ENCODE assay signal across 10 cellular contexts in genomic region chr22:45934659-45935341, GRCh38. TPM values are rescaled to one million over a fixed set of nuclear protein-coding genes. Genes with fewer than 3 reads are reported as not detected.
A peak's percentile ranks its signal among the peaks of the same experiment; 100 is the strongest.
DNase-seq lines count a peak whose midpoint lies in the region; ATAC-seq and TF ChIP-seq lines count a peak whose summit lies in the region.
"Had no signal": no experiment of that assay in that cellular context is flagged by ENCODE, and none has a peak within 500 bp of the region (broad histone marks: within the 10 kb centered on the region; RNA-seq: fewer than 3 reads in every experiment).

No MANE protein-coding gene starts in this region.

- H3K36me3 ChIP-seq in BE2C = no peaks in the 10 kb centered on the region
- H3K36me3 ChIP-seq: spleen had no signal

- CTCF ChIA-PET in activated CD8-positive, alpha-beta memory T cell treated with anti-CD3 and anti-CD28 coated beads, Interleukin-2, amount 10 ng/mL, durations not matched to agents 7 days and 5 days (lab: Charles Lee) = no interaction called here

- ATAC-seq in activated CD8-positive, alpha-beta memory T cell treated with anti-CD3 and anti-CD28 coated beads, Interleukin-2, amount 10 ng/mL, durations not matched to agents 7 days and 5 days = no peak

- peaks cover 31% of the 10 kb centered on the region for H3K4me1 ChIP-seq in BE2C
- H3K4me1 ChIP-seq: spleen had no signal

- H3K9me3 ChIP-seq in BE2C = no peaks in the 10 kb centered on the region

- DNase-seq in BE2C = peak; percentile 73
- DNase-seq in HT-29 (ENCODE audit: low spot score) = peak; percentile 73
- DNase-seq in astrocyte of the spinal cord (ENCODE audit: low read depth, low spot score) = peak; percentile 92
- DNase-seq in lung microvascular endothelial cell (ENCODE audit: low read depth in 2 of 2) = peak; percentile 14 to 19
- DNase-seq in T-helper 2 cell treated with Interferon-gamma antibody and Interleukin-4, amounts not matched to agents 5 μg/mL and 100 μg/mL, for 36 hours (ENCODE audit: low spot score) = no peak
- DNase-seq in NCI-H187 (lab: John Stamatoyannopoulos, UW) = no peak
- no peak for DNase-seq in SK-N-DZ (ENCODE audit: low spot score)
- DNase-seq in activated CD8-positive, alpha-beta memory T cell treated with anti-CD3 and anti-CD28 coated beads, Interleukin-2, amount 10 ng/mL, durations not matched to agents 7 days and 5 days = no peak
- DNase-seq: activated T-cell treated with anti-CD3 and anti-CD28 coated beads, Interleukin-2, amount 50 U/mL, for 48 hours; spleen had no signal

- H3K27ac Mint-ChIP-seq in T-helper 2 cell treated with Interferon-gamma antibody and Interleukin-4, amounts not matched to agents 5 μg/mL and 100 μg/mL, for 36 hours = no peak overlapping the region
- no peak overlapping the region for H3K27ac Mint-ChIP-seq in activated CD8-positive, alpha-beta memory T cell treated with anti-CD3 and anti-CD28 coated beads, Interleukin-2, amount 10 ng/mL, durations not matched to agents 7 days and 5 days

- H3K27me3 Mint-ChIP-seq in T-helper 2 cell treated with Interferon-gamma antibody and Interleukin-4, amounts not matched to agents 5 μg/mL and 100 μg/mL, for 36 hours (ENCODE audit: low read depth) = peaks cover 2% of the 10 kb centered on the region
- H3K27me3 Mint-ChIP-seq in activated CD8-positive, alpha-beta memory T cell treated with anti-CD3 and anti-CD28 coated beads, Interleukin-2, amount 10 ng/mL, durations not matched to agents 7 days and 5 days = peaks cover 2% of the 10 kb centered on the region

- H3K9me3 Mint-ChIP-seq in T-helper 2 cell treated with Interferon-gamma antibody and Interleukin-4, amounts not matched to agents 5 μg/mL and 100 μg/mL, for 36 hours = no peaks in the 10 kb centered on the region
- H3K9me3 Mint-ChIP-seq in activated CD8-positive, alpha-beta memory T cell treated with anti-CD3 and anti-CD28 coated beads, Interleukin-2, amount 10 ng/mL, durations not matched to agents 7 days and 5 days (ENCODE audit: low read depth) = peaks cover 1% of the 10 kb centered on the region

- no peak for TF ChIP-seq CTCF in BE2C (IDR thresholded peaks at IDR 0.05; ENCODE audit: low read depth, low read length)
- no peak for TF ChIP-seq CTCF in astrocyte of the spinal cord (IDR thresholded peaks at IDR 0.05; ENCODE audit: low read depth, low read length)

- in situ Hi-C loops in astrocyte of the spinal cord (cut with HindIII; ENCODE audit: low sequenced_read_pairs) = no loop called here

- no peaks in the 10 kb centered on the region for H3K36me3 Mint-ChIP-seq in T-helper 2 cell treated with Interferon-gamma antibody and Interleukin-4, amounts not matched to agents 5 μg/mL and 100 μg/mL, for 36 hours (ENCODE audit: low read depth)
- no peaks in the 10 kb centered on the region for H3K36me3 Mint-ChIP-seq in activated CD8-positive, alpha-beta memory T cell treated with anti-CD3 and anti-CD28 coated beads, Interleukin-2, amount 10 ng/mL, durations not matched to agents 7 days and 5 days

- no peaks in the 10 kb centered on the region for H3K4me1 Mint-ChIP-seq in T-helper 2 cell treated with Interferon-gamma antibody and Interleukin-4, amounts not matched to agents 5 μg/mL and 100 μg/mL, for 36 hours (ENCODE audit: low read depth)
- H3K4me1 Mint-ChIP-seq in activated CD8-positive, alpha-beta memory T cell treated with anti-CD3 and anti-CD28 coated beads, Interleukin-2, amount 10 ng/mL, durations not matched to agents 7 days and 5 days = no peaks in the 10 kb centered on the region

- no peak overlapping the region for H3K4me3 Mint-ChIP-seq in T-helper 2 cell treated with Interferon-gamma antibody and Interleukin-4, amounts not matched to agents 5 μg/mL and 100 μg/mL, for 36 hours
- H3K4me3 Mint-ChIP-seq in activated CD8-positive, alpha-beta memory T cell treated with anti-CD3 and anti-CD28 coated beads, Interleukin-2, amount 10 ng/mL, durations not matched to agents 7 days and 5 days = no peak overlapping the region

- H3K4me3 ChIP-seq in BE2C (ENCODE audit: low read depth, low read length) = peak overlapping the region; percentile 49
- no peak overlapping the region for H3K4me3 ChIP-seq in astrocyte of the spinal cord (ENCODE audit: low read depth, low read length)
- H3K4me3 ChIP-seq: spleen had no signal

- H3K27me3 ChIP-seq in BE2C = no peaks in the 10 kb centered on the region

RNA-seq across cellular contexts. Expression of gene WNT7B, which starts 42.2 kb away (rescaled TPM):
- polyA plus RNA-seq in BE2C (2012; ENCODE audit: insufficient read depth, insufficient read length, low read depth) = not detected
- 17.4 and 31.4 TPM in 2 replicates for total RNA-seq in HT-29 (2014; rRNA removed; shearing (Covaris generic))
- total RNA-seq in lung microvascular endothelial cell = not detected in 2 replicates
- 0.16 and 0.22 TPM in 2 replicates for polyA plus RNA-seq in SK-N-DZ (2014; cell fraction: cytosol; rRNA removed)
- not detected in 2 replicates for polyA plus RNA-seq in SK-N-DZ (2014; cell fraction: nucleus; rRNA removed)
- not detected for total RNA-seq in activated CD8-positive, alpha-beta memory T cell treated with anti-CD3 and anti-CD28 coated beads, Interleukin-2, amount 10 ng/mL, durations not matched to agents 7 days and 5 days
- total RNA-seq: spleen had no signal
- polyA plus RNA-seq: spleen had no signal

Comparison
In these comparisons a context has a peak if more than half of its experiments do, and no peak if none do; other contexts are left out.
1. DNase-seq: peak in BE2C (single experiment), HT-29 (single experiment), astrocyte of the spinal cord (single experiment) and lung microvascular endothelial cell (2 of 2); none in T-helper 2 cell treated with Interferon-gamma antibody and Interleukin-4, amounts not matched to agents 5 μg/mL and 100 μg/mL, for 36 hours (single experiment), NCI-H187 (0 of 2), SK-N-DZ (single experiment) and activated CD8-positive, alpha-beta memory T cell treated with anti-CD3 and anti-CD28 coated beads, Interleukin-2, amount 10 ng/mL, durations not matched to agents 7 days and 5 days (single experiment).
2. RNA of gene WNT7B, which starts 42.2 kb away (total RNA-seq): 17.4 to 31.4 TPM in HT-29; not detected in lung microvascular endothelial cell and not detected in activated CD8-positive, alpha-beta memory T cell treated with anti-CD3 and anti-CD28 coated beads, Interleukin-2, amount 10 ng/mL, durations not matched to agents 7 days and 5 days; every median in the first group is over 10 times any median in the second.